Comparison of ENCODE assay signal across 19 cellular contexts in the genomic region with DNA sequence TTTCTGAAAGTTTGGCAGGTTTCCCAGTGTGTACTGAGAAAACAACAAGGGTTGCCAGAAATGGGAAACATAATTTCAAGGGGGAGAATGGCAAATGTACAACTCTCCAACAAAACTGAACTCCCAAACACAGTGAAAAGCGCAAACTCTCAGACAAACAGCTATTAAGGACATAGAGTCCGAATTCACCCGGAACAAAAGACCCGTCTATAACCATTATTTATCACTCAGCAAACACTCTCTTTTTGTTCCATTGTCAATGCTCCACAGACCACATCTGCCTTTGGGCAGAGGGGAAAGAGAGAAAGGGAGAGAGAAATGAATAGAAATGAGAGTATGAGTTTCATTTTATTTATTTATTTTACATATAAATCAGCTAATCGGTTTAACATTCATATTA. TPM values are rescaled to one million over a fixed set of nuclear protein-coding genes. Genes with fewer than 3 reads are reported as not detected.
A peak's percentile ranks its signal among the peaks of the same experiment; 100 is the strongest.
DNase-seq lines count a peak whose midpoint lies in the region; FAIRE-seq and TF ChIP-seq lines count a peak whose summit lies in the region.
"Had no signal": no experiment of that assay in that cellular context is flagged by ENCODE, and none has a peak within 500 bp of the region (broad histone marks: within the 10 kb centered on the region; RNA-seq: fewer than 3 reads in every experiment).

No MANE protein-coding gene starts in this region.

- intact Hi-C loops in ovary (cut with DNase I), result no loop called here

- H3K23ac ChIP-seq in H1 (ENCODE audit: insufficient read length), result no peak overlapping the region

- H3K18ac ChIP-seq in H1 (ENCODE audit: extremely low read depth, low read length), result 0 out of 2 replicates have a peak overlapping the region, but pooled peaks have one; percentile 56

- H2BK12ac ChIP-seq in H1 (ENCODE audit: low read depth, low read length), result 0 out of 2 replicates have a peak overlapping the region, but pooled peaks have one; percentile 70

- H3K4me2 ChIP-seq in H1 (ENCODE audit: insufficient read depth in 1 of 2, low read depth in 2 of 2, low read length in 2 of 2), result peak overlapping the region in 1 of 2 experiments; percentile 7; a peak in 1 of 4 replicates

- no peak overlapping the region for H2BK120ac ChIP-seq in H1 (replicated peaks; ENCODE audit: low read depth, low read length)

- TF ChIP-seq POLR2A in H1 (IDR thresholded peaks at IDR 0.05; ENCODE audit: control extremely low read depth in 1 of 2, low read depth in 2 of 2, low read length in 2 of 2) (no peak), ovary (IDR thresholded peaks at IDR 0.05) (no peak)

- peak; percentile 98 for DNase-seq in DMS153 (lab: John Stamatoyannopoulos, UW)
- peak; percentile 66 for DNase-seq in NCI-H1436 treated with DMSO at 0.1 percent for 48 hours (lab: John Stamatoyannopoulos, UW)
- peak; percentile 99 for DNase-seq in NCI-H345 treated with DMSO at 0.1 percent for 48 hours (lab: John Stamatoyannopoulos, UW; ENCODE audit: unreplicated experiment)
- DNase-seq in H1 (ENCODE audit: low read depth in 1 of 2, low spot score in 2 of 2), result no peak
- no peak for DNase-seq in small intestine
- no peak for DNase-seq in ovary
- no peak for DNase-seq in effector memory CD4-positive, alpha-beta T cell
- no peak for DNase-seq in effector CD8-positive, alpha-beta T cell (lab: John Stamatoyannopoulos, UW)
- DNase-seq: activated B cell treated with CpG ODN at 0.5 μM for 24 hours; activated T-cell treated with anti-CD3 and anti-CD28 coated beads, Interleukin-2, amount 50 U/mL, for 48 hours; dermis blood vessel endothelial cell; erythroblast; GOT3; left ventricle myocardium superior; NCI-H524; OCI-M1; right cardiac atrium; stimulated activated naive B cell treated with anti-CD40 and anti-IgM and Interleukin-4, amounts not matched to agents 10 μg/mL and 1 μg/mL and 100 μg/mL, for 72 hours had no signal

- no peak overlapping the region for H3K56ac ChIP-seq in H1 (replicated peaks; ENCODE audit: insufficient read length, low read depth, low read length)

- no peak overlapping the region for H2BK5ac ChIP-seq in H1 (ENCODE audit: low read depth, low read length)

- H4K91ac ChIP-seq in H1 (replicated peaks; ENCODE audit: insufficient read length, low read length), result no peak overlapping the region

- no peak overlapping the region for H4K8ac ChIP-seq in H1 (ENCODE audit: extremely low read depth, insufficient read depth, low read length)

- CTCF ChIA-PET in H1 (lab: Charles Lee; ENCODE audit: partially characterized antibody), result interaction anchor here (0.7 to 6.0 kb wide), 9 partner anchors 9 to 372 kb away, joined by 3 to 44 read pairs (median 4); no protein-coding TSS in a partner anchor

- H3K4me1 ChIP-seq in H1 (replicated peaks in 1 of 4; ENCODE audit: control insufficient read depth in 3 of 4, insufficient read depth in 4 of 4, low read length in 3 of 4) (peaks cover 5 to 14% (median 9%) of the 10 kb centered on the region in 4 experiments), small intestine (ENCODE audit: control insufficient read depth in 2 of 2, insufficient read depth in 1 of 2, low read depth in 1 of 2, low read length in 1 of 2) (no peaks in the 10 kb centered on the region), ovary (ENCODE audit: insufficient read depth) (no peaks in the 10 kb centered on the region)
- no peaks in the 10 kb centered on the region for H3K4me1 ChIP-seq in effector memory CD4-positive, alpha-beta T cell (ENCODE audit: control insufficient read depth, insufficient read depth, low read length, poor library complexity, severe bottlenecking)

- H3K27me3 ChIP-seq in H1 (replicated peaks in 1 of 4; ENCODE audit: control insufficient read depth in 3 of 4, extremely low read depth in 1 of 4, insufficient read depth in 3 of 4, low read length in 3 of 4) (no peaks in the 10 kb centered on the region), small intestine (ENCODE audit: control insufficient read depth in 2 of 2, insufficient read depth in 2 of 2, low read length in 2 of 2) (peaks cover 0 to 4% of the 10 kb centered on the region in 2 donors), ovary (no peaks in the 10 kb centered on the region)
- H3K27me3 ChIP-seq in effector memory CD4-positive, alpha-beta T cell (replicated peaks; ENCODE audit: control insufficient read depth, insufficient read depth, low read length, poor library complexity, severe bottlenecking), result no peaks in the 10 kb centered on the region

- H3K23me2 ChIP-seq in H1 (ENCODE audit: low read depth, low read length), result no peaks in the 10 kb centered on the region

- H3K79me2 ChIP-seq in H1 (ENCODE audit: control insufficient read depth in 1 of 2, insufficient read depth in 2 of 2, low read length in 2 of 2), result no peaks in the 10 kb centered on the region

- no peak overlapping the region for H4K5ac ChIP-seq in H1 (ENCODE audit: insufficient read length, low read depth, low read length)

- H2BK20ac ChIP-seq in H1 (ENCODE audit: low read length), result no peak overlapping the region

- H3K4me3 ChIP-seq in H1 (ENCODE audit: extremely low read depth in 1 of 4, insufficient read depth in 2 of 4, low read depth in 3 of 4, low read length in 4 of 4) (no peak overlapping the region; a peak in 1 of 8 replicates), small intestine (ENCODE audit: low read depth in 1 of 2, low read length in 2 of 2) (no peak overlapping the region), ovary (no peak overlapping the region)
- H3K4me3 ChIP-seq in effector memory CD4-positive, alpha-beta T cell (ENCODE audit: insufficient read depth, low read depth, low read length, poor library complexity, severe bottlenecking), result no peak overlapping the region

- TF ChIP-seq RAD21 in H1 (IDR thresholded peaks at IDR 0.05 in 1 of 2, conservative IDR thresholded peaks at IDR 0.05 in 1 of 2; ENCODE audit: low read depth in 2 of 2, low read length in 2 of 2), result no peak

- H3K14ac ChIP-seq in H1 (ENCODE audit: insufficient read length), result no peak overlapping the region

- H2AFZ ChIP-seq in H1 (ENCODE audit: low read length), result no peak overlapping the region

- H3K27ac ChIP-seq in H1 (ENCODE audit: low read depth, low read length) (no peak overlapping the region; the same call in 1 of the 2 replicates), small intestine (ENCODE audit: low read depth in 1 of 2, low read length in 1 of 2) (no peak overlapping the region), ovary (no peak overlapping the region)
- H3K27ac ChIP-seq in effector memory CD4-positive, alpha-beta T cell (ENCODE audit: insufficient read depth, low read length, poor library complexity, severe bottlenecking), result no peak overlapping the region

- TF ChIP-seq EP300 in H1 (IDR thresholded peaks at IDR 0.05; ENCODE audit: borderline replicate concordance in 1 of 2, low read depth in 2 of 2, low read length in 2 of 2) (no peak), ovary (IDR thresholded peaks at IDR 0.05) (no peak)

- TF ChIP-seq CTCF in H1 (IDR thresholded peaks at IDR 0.05; ENCODE audit: control extremely low read depth in 1 of 3, insufficient read depth in 1 of 3, low read depth in 1 of 3, low read length in 3 of 3) (no peak), ovary (IDR thresholded peaks at IDR 0.05) (no peak)

- H4K20me1 ChIP-seq in H1 (replicated peaks in 1 of 2; ENCODE audit: control insufficient read depth in 1 of 2, insufficient read depth in 2 of 2, low read length in 2 of 2), result no peaks in the 10 kb centered on the region

- H2BK15ac ChIP-seq in H1 (ENCODE audit: low read length), result no peak overlapping the region

- no peak overlapping the region for H2AK5ac ChIP-seq in H1 (ENCODE audit: low read depth, low read length)

- no peaks in the 10 kb centered on the region for H3K79me1 ChIP-seq in H1 (ENCODE audit: low read depth, low read length)

- WGBS in H1 (ENCODE audit: extremely low coverage in 1 of 2, insufficient coverage in 1 of 2, insufficient read length in 1 of 2, insufficient replicate concordance in 2 of 2, low coverage in 1 of 2, low lambda C conversion rate in 2 of 2, missing lambda C conversion rate in 1 of 2), 2 experiments, result 97% methylated on average over 5 of the region's 5 CpGs; no CpG with 5 or more reads in 1 of the 2 experiments
- WGBS in small intestine, 3 donors, result 45 to 67% (median 48%) methylated on average over 5 of the region's 5 CpGs
- WGBS in ovary, 3 donors, result 81 to 86% (median 84%) methylated on average over 5 of the region's 5 CpGs

- H3K9me3 ChIP-seq in H1 (ENCODE audit: insufficient read depth in 2 of 2, low read depth in 1 of 2, low read length in 1 of 2), result peaks cover 0 to 3% of the 10 kb centered on the region in 2 experiments; a peak in 1 of 4 replicates
- no peaks in the 10 kb centered on the region for H3K9me3 ChIP-seq in small intestine (ENCODE audit: control insufficient read depth, low read depth)
- H3K9me3 ChIP-seq in ovary, result no peaks in the 10 kb centered on the region
- no peaks in the 10 kb centered on the region for H3K9me3 ChIP-seq in effector memory CD4-positive, alpha-beta T cell (ENCODE audit: control insufficient read depth, low read length)

- POLR2A ChIA-PET in H1 (lab: Charles Lee; ENCODE audit: partially characterized antibody), result no interaction called here

- H3K36me3 ChIP-seq in H1 (ENCODE audit: control insufficient read depth in 2 of 4, insufficient read depth in 4 of 4, low read length in 3 of 4) (no peaks in the 10 kb centered on the region), small intestine (ENCODE audit: control insufficient read depth in 2 of 2, insufficient read depth in 2 of 2, low read length in 2 of 2) (no peaks in the 10 kb centered on the region), ovary (no peaks in the 10 kb centered on the region)
- H3K36me3 ChIP-seq in effector memory CD4-positive, alpha-beta T cell (ENCODE audit: control insufficient read depth, insufficient read depth, low read length), result no peaks in the 10 kb centered on the region

- FAIRE-seq in H1 (lab: Jason Lieb, UNC) (no peak), small intestine (lab: Jason Lieb, UNC) (no peak)

- no peak overlapping the region for H3K9ac ChIP-seq in H1 (replicated peaks in 1 of 4; ENCODE audit: extremely low read depth in 1 of 4, low read depth in 3 of 4, low read length in 3 of 4)

- H3K4ac ChIP-seq in H1 (replicated peaks; ENCODE audit: insufficient read length, low read depth, low read length), result no peak overlapping the region

TF ChIP-seq in H1, 55 proteins besides CTCF, POLR2A, EP300 and RAD21 (continues in another document):
- TF ChIP-seq KDM1A (IDR thresholded peaks at IDR 0.05; ENCODE audit: borderline replicate concordance, low read length), result no peak

RNA-seq across cellular contexts. Expression of a gene that starts 21.7 kb away (rescaled TPM):
- 0.32 and 0.36 TPM in 2 replicates for total RNA-seq in H1 (2021; fragmentation: NEBNext Ultra II Directional; extraction: Animal tissue kit (Norgen Biotek cat#: 25700))
- polyA plus RNA-seq in H1 (2011; rRNA removed) (0.29 and 0.46 TPM in 2 replicates), small intestine (under 1 TPM in 1 of 3 donors, not detected in 2; 0.61 TPM), ovary (under 1 TPM; 0.44 to 0.45 TPM)
- polyA plus RNA-seq in H1 (2011; cell fraction: cytosol; rRNA removed), result 0.27 TPM
- polyA plus RNA-seq in H1 (2011; cell fraction: nucleus; rRNA removed), result 0.58 TPM
- 0.22 to 0.77 TPM (median 0.49 TPM) in 4 replicates for polyA plus RNA-seq in H1 (2012, experiment 1 of 2)
- 0.18 TPM for polyA plus RNA-seq in H1 (2012, experiment 2 of 2)
- 0.22 TPM for polyA plus RNA-seq in H1 (2013, experiment 1 of 2)
- 0.22 TPM for polyA plus RNA-seq in H1 (2013, experiment 2 of 2)
- polyA minus RNA-seq in H1 (2011; rRNA and poly(A)+ RNA removed), result 0.32 TPM in 2 replicates
- polyA minus RNA-seq in H1 (2011; cell fraction: cytosol; rRNA and poly(A)+ RNA removed), result not detected
- polyA minus RNA-seq in H1 (2011; cell fraction: nucleus; rRNA and poly(A)+ RNA removed), result 1.5 TPM
- 1 to 10 TPM in 2 of 7 donors, under 1 TPM in 5; 0.25 to 5.3 (median 0.72) TPM for total RNA-seq in ovary
- total RNA-seq: activated B cell treated with CpG ODN at 0.5 μM for 24 hours; dermis blood vessel endothelial cell; T-helper 1 cell treated with Interleukin-12 subunit alpha and Interleukin-12 subunit beta and Interleukin-4 antibody, amounts not matched to agents 30 ng/mL and 1 ng/mL, for 36 hours had no signal

Comparison
In these comparisons a context has a peak if more than half of its experiments do, and no peak if none do; other contexts are left out.
1. DNase-seq: peak in DMS153 (single experiment), NCI-H1436 treated with DMSO at 0.1 percent for 48 hours (single experiment) and NCI-H345 treated with DMSO at 0.1 percent for 48 hours (single experiment); none in H1 (0 of 2), small intestine (single experiment), ovary (0 of 5), effector memory CD4-positive, alpha-beta T cell (0 of 3) and effector CD8-positive, alpha-beta T cell (single experiment).